8 cellular contexts compared by ENCODE assay signal in the genomic region with DNA sequence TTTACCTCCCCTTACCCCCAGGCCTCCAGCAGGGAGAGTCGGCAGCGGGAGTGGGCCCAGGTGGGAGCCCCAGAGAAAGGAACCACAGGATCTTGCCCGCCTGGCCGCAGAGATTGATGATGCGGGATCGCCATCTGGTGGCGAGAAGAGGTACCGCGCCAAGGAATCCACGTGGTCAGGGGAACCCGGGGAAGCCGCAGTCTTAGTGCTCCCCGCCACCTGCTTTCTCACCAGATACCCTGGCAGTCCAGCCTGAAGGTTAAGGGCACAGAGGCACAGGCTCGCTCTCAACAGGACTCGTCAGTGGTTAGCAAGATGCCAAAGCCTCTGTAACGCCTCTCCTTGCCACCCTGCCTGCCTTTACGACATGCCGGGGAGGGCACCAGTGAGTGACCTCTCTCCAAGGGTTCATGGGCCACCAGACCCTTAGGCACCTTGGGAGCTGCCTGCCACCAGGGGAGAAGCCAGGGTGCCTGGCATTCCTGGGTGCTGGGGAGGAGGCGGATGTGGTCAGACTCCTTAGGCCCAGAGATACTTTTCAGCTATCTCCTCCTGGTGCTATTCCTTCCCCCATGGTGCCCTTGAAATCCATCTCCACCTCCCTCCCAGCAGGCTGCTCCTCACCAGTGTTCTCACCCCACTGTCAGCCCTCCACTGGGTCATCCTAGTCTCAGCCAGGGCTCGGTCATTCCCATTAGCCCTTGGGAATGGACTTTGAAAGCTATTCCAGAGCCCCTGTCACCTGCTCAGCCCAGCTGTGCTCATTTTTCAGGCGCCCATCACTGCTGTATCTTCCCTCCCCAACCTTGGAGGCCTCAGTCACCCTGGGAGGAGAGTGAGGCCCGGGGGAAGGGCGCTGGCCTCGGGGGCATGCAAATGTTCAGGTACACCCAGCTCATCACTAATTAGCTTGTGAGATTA. TPM values are rescaled to one million over a fixed set of nuclear protein-coding genes. Genes with fewer than 3 reads are reported as not detected.
A peak's percentile ranks its signal among the peaks of the same experiment; 100 is the strongest.
DNase-seq lines count a peak whose midpoint lies in the region; ATAC-seq and TF ChIP-seq lines count a peak whose summit lies in the region.

No MANE protein-coding gene starts in this region.

- peaks cover 27% of the 10 kb centered on the region for H3K4me1 ChIP-seq in CD8-positive, alpha-beta memory T cell (ENCODE audit: insufficient read depth, low read length)

- H3K9me3 Mint-ChIP-seq in CD8-positive, alpha-beta memory T cell = peaks cover 0 to 2% (median 0%) of the 10 kb centered on the region in 5 donors
- H3K9me3 Mint-ChIP-seq in WTC11 (no peaks in the 10 kb centered on the region), MCF 10A (ENCODE audit: unreplicated experiment) (no peaks in the 10 kb centered on the region)

- peak overlapping the region in 1 of 7 donors; percentile 58 for H3K4me3 Mint-ChIP-seq in CD8-positive, alpha-beta memory T cell
- H3K4me3 Mint-ChIP-seq in WTC11 (peak overlapping the region; percentile 25), MCF 10A (ENCODE audit: unreplicated experiment) (no peak overlapping the region)

- POLR2A ChIA-PET in CD8-positive, alpha-beta memory T cell (lab: Charles Lee) = interaction anchor here (0.9 to 1.2 kb wide), 3 partner anchors 8 to 39 kb away, joined by 3 to 7 read pairs (median 3); partner anchors contain the start of gene AANAT
- POLR2A ChIA-PET in WTC11 (lab: Charles Lee) = no interaction called here
- POLR2A ChIA-PET in MCF 10A (lab: Yijun Ruan, JAX) = interaction anchor here (0.6 to 1.6 kb wide), 9 partner anchors 8 to 54 kb away, joined by 3 to 18 read pairs (median 3); partner anchors contain the start of genes AANAT and UBE2O

- H3K27me3 ChIP-seq in CD8-positive, alpha-beta memory T cell (ENCODE audit: insufficient read depth, low read length, poor library complexity, severe bottlenecking) = no peaks in the 10 kb centered on the region

- no peaks in the 10 kb centered on the region for H3K36me3 ChIP-seq in CD8-positive, alpha-beta memory T cell (ENCODE audit: insufficient read depth, low read length)

- H3K27ac ChIP-seq in CD8-positive, alpha-beta memory T cell (ENCODE audit: low read depth, low read length) = no peak overlapping the region

- H3K27me3 Mint-ChIP-seq in CD8-positive, alpha-beta memory T cell = no peaks in the 10 kb centered on the region
- H3K27me3 Mint-ChIP-seq in WTC11 (ENCODE audit: low read depth) (peaks cover 21% of the 10 kb centered on the region), MCF 10A (ENCODE audit: insufficient read depth, unreplicated experiment) (peaks cover 14% of the 10 kb centered on the region)

- CTCF ChIA-PET in CD8-positive, alpha-beta memory T cell (lab: Charles Lee) = interaction anchor here (0.8 to 6.8 kb wide), 23 partner anchors 8 to 204 kb away, joined by 3 to 74 read pairs (median 7); partner anchors contain the start of genes AANAT and UBE2O
- CTCF ChIA-PET in WTC11 (lab: Charles Lee) = interaction anchor here (0.7 to 5.7 kb wide), 15 partner anchors 11 to 175 kb away, joined by 3 to 40 read pairs (median 5); partner anchors contain the start of genes AANAT and PRCD
- CTCF ChIA-PET in MCF 10A (lab: Yijun Ruan, JAX) = interaction anchor here (0.5 to 11.5 kb wide), 29 partner anchors 8 to 539 kb away, joined by 3 to 134 read pairs (median 4); partner anchors contain the start of genes AANAT, SPHK1 and ST6GALNAC2

- H3K27ac Mint-ChIP-seq in CD8-positive, alpha-beta memory T cell = peak overlapping the region in 7 of 8 donors; percentile 12 to 87 (median 54)
- no peak overlapping the region for H3K27ac Mint-ChIP-seq in WTC11
- no peak overlapping the region for H3K27ac Mint-ChIP-seq in MCF 10A (ENCODE audit: low read depth, unreplicated experiment)

- DNase-seq in CD8-positive, alpha-beta memory T cell = peak; percentile 79 to 90 (median 84)
- peak; percentile 72 for DNase-seq in H4 (ENCODE audit: low spot score)
- peak; percentile 67 for DNase-seq in NCI-H2196 treated with DMSO at 0.1 percent for 48 hours (lab: John Stamatoyannopoulos, UW; ENCODE audit: unreplicated experiment)
- DNase-seq in WTC11 (ENCODE audit: low spot score) = peak; percentile 94
- peak; percentile 74 for DNase-seq in MCF 10A (ENCODE audit: unreplicated experiment)
- DNase-seq in islet precursor cell = peak; percentile 93
- peak; percentile 83 to 89 for DNase-seq in stimulated activated CD4-positive, alpha-beta T cell treated with anti-CD3 and anti-CD28 coated beads, Interleukin-1b, Interleukin-23, amount 100 ng/mL, for 4 hours (ENCODE audit: low read depth in 2 of 2)

- BruUV-seq in MCF 10A (replicated peaks; lab: Mats Ljungman, UMichigan) = no TSS peak

- H3K36me3 Mint-ChIP-seq in CD8-positive, alpha-beta memory T cell = peaks cover 0 to 4% (median 0%) of the 10 kb centered on the region in 3 donors
- H3K36me3 Mint-ChIP-seq in WTC11 (no peaks in the 10 kb centered on the region), MCF 10A (ENCODE audit: insufficient read depth, unreplicated experiment) (no peaks in the 10 kb centered on the region)

- H3K9me3 ChIP-seq in CD8-positive, alpha-beta memory T cell (ENCODE audit: low read length) = no peaks in the 10 kb centered on the region

- TF ChIP-seq CTCF in WTC11 (IDR thresholded peaks at IDR 0.05) = peak; percentile 92
- TF ChIP-seq CTCF in MCF 10A (IDR thresholded peaks at IDR 0.05; ENCODE audit: unreplicated experiment) = peak; percentile 92

- no peak overlapping the region for H3K4me3 ChIP-seq in CD8-positive, alpha-beta memory T cell (ENCODE audit: low read length)

- intact Hi-C loops in MCF 10A (cut with micrococcal nuclease) = loop anchor here (1.0 to 5.0 kb wide), 4 partner anchors 40 to 204 kb away; no protein-coding TSS in a partner anchor

- ATAC-seq in WTC11 (peak; percentile 80), GM18858 (IDR thresholded peaks at IDR 0.05; ENCODE audit: unreplicated experiment) (no peak)

- H3K4me1 Mint-ChIP-seq in CD8-positive, alpha-beta memory T cell = peaks cover 20 to 41% (median 23%) of the 10 kb centered on the region in 3 donors
- peaks cover 12% of the 10 kb centered on the region for H3K4me1 Mint-ChIP-seq in WTC11
- H3K4me1 Mint-ChIP-seq in MCF 10A (ENCODE audit: insufficient read depth, unreplicated experiment) = peaks cover 8% of the 10 kb centered on the region

TF ChIP-seq in WTC11, 78 proteins besides CTCF, POLR2A, EP300 and RAD21 (continues in another document):
- no peak for TF ChIP-seq TP53 (CRISPR knock-in tag; IDR thresholded peaks at IDR 0.05)
- peak; percentile 19; the same call in 1 of the 2 replicates for TF ChIP-seq FOXP1 (CRISPR knock-in tag; IDR thresholded peaks at IDR 0.05; ENCODE audit: borderline replicate concordance)
- TF ChIP-seq, protein P1, sequence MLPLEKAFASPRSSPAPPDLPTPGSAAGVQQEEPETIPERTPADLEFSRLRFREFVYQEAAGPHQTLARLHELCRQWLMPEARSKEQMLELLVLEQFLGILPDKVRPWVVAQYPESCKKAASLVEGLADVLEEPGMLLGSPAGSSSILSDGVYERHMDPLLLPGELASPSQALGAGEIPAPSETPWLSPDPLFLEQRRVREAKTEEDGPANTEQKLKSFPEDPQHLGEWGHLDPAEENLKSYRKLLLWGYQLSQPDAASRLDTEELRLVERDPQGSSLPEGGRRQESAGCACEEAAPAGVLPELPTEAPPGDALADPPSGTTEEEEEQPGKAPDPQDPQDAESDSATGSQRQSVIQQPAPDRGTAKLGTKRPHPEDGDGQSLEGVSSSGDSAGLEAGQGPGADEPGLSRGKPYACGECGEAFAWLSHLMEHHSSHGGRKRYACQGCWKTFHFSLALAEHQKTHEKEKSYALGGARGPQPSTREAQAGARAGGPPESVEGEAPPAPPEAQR (CRISPR knock-in tag; IDR thresholded peaks at IDR 0.05) = no peak
- TF ChIP-seq, protein P2, sequence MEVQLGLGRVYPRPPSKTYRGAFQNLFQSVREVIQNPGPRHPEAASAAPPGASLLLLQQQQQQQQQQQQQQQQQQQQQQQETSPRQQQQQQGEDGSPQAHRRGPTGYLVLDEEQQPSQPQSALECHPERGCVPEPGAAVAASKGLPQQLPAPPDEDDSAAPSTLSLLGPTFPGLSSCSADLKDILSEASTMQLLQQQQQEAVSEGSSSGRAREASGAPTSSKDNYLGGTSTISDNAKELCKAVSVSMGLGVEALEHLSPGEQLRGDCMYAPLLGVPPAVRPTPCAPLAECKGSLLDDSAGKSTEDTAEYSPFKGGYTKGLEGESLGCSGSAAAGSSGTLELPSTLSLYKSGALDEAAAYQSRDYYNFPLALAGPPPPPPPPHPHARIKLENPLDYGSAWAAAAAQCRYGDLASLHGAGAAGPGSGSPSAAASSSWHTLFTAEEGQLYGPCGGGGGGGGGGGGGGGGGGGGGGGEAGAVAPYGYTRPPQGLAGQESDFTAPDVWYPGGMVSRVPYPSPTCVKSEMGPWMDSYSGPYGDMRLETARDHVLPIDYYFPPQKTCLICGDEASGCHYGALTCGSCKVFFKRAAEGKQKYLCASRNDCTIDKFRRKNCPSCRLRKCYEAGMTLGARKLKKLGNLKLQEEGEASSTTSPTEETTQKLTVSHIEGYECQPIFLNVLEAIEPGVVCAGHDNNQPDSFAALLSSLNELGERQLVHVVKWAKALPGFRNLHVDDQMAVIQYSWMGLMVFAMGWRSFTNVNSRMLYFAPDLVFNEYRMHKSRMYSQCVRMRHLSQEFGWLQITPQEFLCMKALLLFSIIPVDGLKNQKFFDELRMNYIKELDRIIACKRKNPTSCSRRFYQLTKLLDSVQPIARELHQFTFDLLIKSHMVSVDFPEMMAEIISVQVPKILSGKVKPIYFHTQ (CRISPR knock-in tag; IDR thresholded peaks at IDR 0.05) = no peak

RNA-seq across cellular contexts. Expression of gene RHBDF2, which starts 5.4 kb away (rescaled TPM):
- 10 to 100 TPM; 38.2 to 42.5 TPM for total RNA-seq in CD8-positive, alpha-beta memory T cell
- polyA plus RNA-seq in CD8-positive, alpha-beta memory T cell = 38.4 TPM
- total RNA-seq in H4 (2014; rRNA removed; shearing (Covaris generic)) = 9.0 and 17.4 TPM in 2 replicates
- 28.6 to 33.0 TPM (median 31.5 TPM) in 3 replicates for total RNA-seq in WTC11 (2021)
- 17.5 and 33.4 TPM in 2 replicates for total RNA-seq in MCF 10A (2022)

RNA-seq across cellular contexts. Expression of gene CYGB, which starts 30.8 kb away (rescaled TPM):
- total RNA-seq in CD8-positive, alpha-beta memory T cell = not detected
- 0.23 TPM for polyA plus RNA-seq in CD8-positive, alpha-beta memory T cell
- 0.25 and 1.8 TPM in 2 replicates for total RNA-seq in H4 (2014; rRNA removed; shearing (Covaris generic))
- total RNA-seq in WTC11 (2021) (3.6 to 5.3 TPM (median 5.1 TPM) in 3 replicates), MCF 10A (2022) (not detected in 2 replicates)

RNA-seq across cellular contexts. Expression of gene PRCD, which starts 33.2 kb away (rescaled TPM):
- total RNA-seq in CD8-positive, alpha-beta memory T cell = under 1 TPM; 0.38 to 0.53 TPM
- 1.2 TPM for polyA plus RNA-seq in CD8-positive, alpha-beta memory T cell
- not detected in 2 replicates for total RNA-seq in H4 (2014; rRNA removed; shearing (Covaris generic))
- total RNA-seq in WTC11 (2021) (2.7 to 4.5 TPM (median 4.0 TPM) in 3 replicates), MCF 10A (2022) (not detected in 2 replicates)

RNA-seq across cellular contexts. Expression of gene AANAT, which starts 39.3 kb away (rescaled TPM):
- total RNA-seq in CD8-positive, alpha-beta memory T cell = not detected
- not detected for polyA plus RNA-seq in CD8-positive, alpha-beta memory T cell
- not detected in 2 replicates for total RNA-seq in H4 (2014; rRNA removed; shearing (Covaris generic))
- 0.17 to 0.57 TPM in 2 of 3 replicates, not detected in the other for total RNA-seq in WTC11 (2021)
- not detected in 2 replicates for total RNA-seq in MCF 10A (2022)

RNA-seq across cellular contexts. Expression of gene UBE2O, which starts 53.7 kb away (rescaled TPM):
- 10 to 100 TPM; 33.6 to 35.0 TPM for total RNA-seq in CD8-positive, alpha-beta memory T cell
- polyA plus RNA-seq in CD8-positive, alpha-beta memory T cell = 14.9 TPM
- total RNA-seq in H4 (2014; rRNA removed; shearing (Covaris generic)) = 14.7 and 16.2 TPM in 2 replicates
- total RNA-seq in WTC11 (2021) (57.1 to 68.9 TPM (median 59.6 TPM) in 3 replicates), MCF 10A (2022) (16.2 and 19.5 TPM in 2 replicates)

Comparison
In these comparisons a context has a peak if more than half of its experiments do, and no peak if none do; other contexts are left out.
1. H3K27ac Mint-ChIP-seq: peak in CD8-positive, alpha-beta memory T cell (7 of 8); none in WTC11 (single experiment) and MCF 10A (single experiment).
2. Peak in every context shown above with its lines, with median percentiles within 50 percentile points of each other: DNase-seq.